In the genomic region with DNA sequence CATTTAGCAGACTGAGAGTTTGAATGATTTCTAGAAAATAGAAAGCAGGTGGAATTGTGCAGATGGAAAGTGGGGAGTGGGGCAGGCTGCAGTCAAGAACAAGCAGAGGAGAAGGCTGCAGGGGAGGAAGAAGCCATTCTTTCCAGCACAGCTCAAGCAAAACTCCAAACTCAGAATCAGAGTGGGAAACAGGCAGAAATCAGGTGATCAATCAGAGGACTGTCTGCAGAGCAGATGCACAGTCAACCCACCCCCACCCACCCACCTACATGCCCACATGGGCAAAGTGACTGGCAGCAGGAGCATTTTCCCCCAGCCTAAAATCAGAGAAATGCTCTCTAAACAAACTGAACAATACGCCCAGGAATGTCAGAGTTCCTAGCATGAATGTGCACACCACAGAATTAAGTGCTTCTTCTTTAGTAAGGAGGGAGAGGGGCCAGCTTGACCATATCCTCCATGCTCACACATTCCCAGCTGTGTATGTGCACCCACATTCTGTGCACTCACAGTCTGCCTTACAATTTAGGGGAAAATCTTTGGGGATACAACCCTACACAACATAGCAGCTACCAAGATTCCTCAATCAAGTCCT, we compare ENCODE assay signal across 18 cellular contexts.
DNase-seq lines count a peak whose midpoint lies in the region; ATAC-seq and TF ChIP-seq lines count a peak whose summit lies in the region.
"Had no signal": no experiment of that assay in that cellular context is flagged by ENCODE, and none has a peak within 500 bp of the region (broad histone marks: within the 10 kb centered on the region; RNA-seq: fewer than 3 reads in every experiment).

No MANE protein-coding gene starts in this region.

- in situ Hi-C loops in IMR-90 (cut with MboI; ENCODE audit: low sequenced_read_pairs) = no loop called here

- no peak overlapping the region for H3K4ac ChIP-seq in IMR-90 (ENCODE audit: low read depth, low read length)
- H3K4ac ChIP-seq in neuronal stem cell (ENCODE audit: low read length) = no peak overlapping the region

- no peak overlapping the region for H3K56ac ChIP-seq in IMR-90 (ENCODE audit: extremely low read depth, insufficient read depth, low read length)

- H2BK20ac ChIP-seq in IMR-90 (ENCODE audit: low read depth, low read length) = no peak overlapping the region

- intact Hi-C loops in IMR-90 (cut with micrococcal nuclease) = no loop called here
- intact Hi-C loops in left ventricle myocardium inferior (cut with micrococcal nuclease) = no loop called here

- no TSS peak for BruUV-seq in IMR-90 (replicated peaks; lab: Mats Ljungman, UMichigan)

- H4K20me1 ChIP-seq in IMR-90 (ENCODE audit: insufficient read depth, low read length) = no peaks in the 10 kb centered on the region
- H4K20me1 ChIP-seq: BLaER1 treated with 17β-estradiol and CSF1 and Interleukin-3, amounts not matched to agents 10 nM and 100 nM had no signal

- no peak overlapping the region for H2AK5ac ChIP-seq in IMR-90 (ENCODE audit: low read depth, low read length)
- H2AK5ac ChIP-seq in neuronal stem cell (ENCODE audit: low read depth, low read length) = no peak overlapping the region

- no peak overlapping the region for H3K27ac ChIP-seq in IMR-90 (ENCODE audit: insufficient read depth, low read length)
- H3K27ac ChIP-seq in neuronal stem cell (replicated peaks; ENCODE audit: low read length) = no peak overlapping the region
- H3K27ac ChIP-seq in left ventricle myocardium inferior (replicated peaks) = no peak overlapping the region
- H3K27ac ChIP-seq: 22Rv1; A549; BLaER1 treated with 17β-estradiol and CSF1 and Interleukin-3, amounts not matched to agents 10 nM and 100 nM; HL-60 had no signal

- H3K9me3 Mint-ChIP-seq in nephron progenitor cell = peaks cover 6% of the 10 kb centered on the region
- H3K9me3 Mint-ChIP-seq: CD8-positive, alpha-beta T cell had no signal

- no peak overlapping the region for H2BK5ac ChIP-seq in IMR-90 (ENCODE audit: low read depth, low read length, poor library complexity, severe bottlenecking)
- no peak overlapping the region for H2BK5ac ChIP-seq in neuronal stem cell (ENCODE audit: low read length)

- CTCF ChIA-PET in IMR-90 (lab: Yijun Ruan, JAX) = no interaction called here

- H3K36me3 ChIP-seq in IMR-90 (ENCODE audit: control insufficient read depth, insufficient read depth, low read length) (no peaks in the 10 kb centered on the region), neuronal stem cell (replicated peaks in 1 of 2; ENCODE audit: control insufficient read depth in 2 of 2, insufficient read depth in 2 of 2, low read length in 2 of 2) (no peaks in the 10 kb centered on the region), left ventricle myocardium inferior (no peaks in the 10 kb centered on the region)
- H3K36me3 ChIP-seq: BLaER1 treated with 17β-estradiol and CSF1 and Interleukin-3, amounts not matched to agents 10 nM and 100 nM had no signal

- dilution Hi-C loops in IMR-90 (cut with HindIII; ENCODE audit: low sequenced_read_pairs, unreplicated experiment) = no loop called here

- H3K9me1 ChIP-seq in IMR-90 (ENCODE audit: insufficient read depth, low read length) = no peaks in the 10 kb centered on the region

- POLR2A ChIA-PET in IMR-90 (lab: Charles Lee; ENCODE audit: unreplicated experiment) = no interaction called here

- H4K91ac ChIP-seq in IMR-90 (ENCODE audit: insufficient read depth, low read depth, low read length) = no peak overlapping the region
- H4K91ac ChIP-seq in neuronal stem cell (ENCODE audit: low read depth, low read length, poor library complexity) = no peak overlapping the region

- H3K14ac ChIP-seq in IMR-90 (replicated peaks; ENCODE audit: low read depth, low read length) = no peak overlapping the region
- H3K14ac ChIP-seq in neuronal stem cell (ENCODE audit: low read length) = no peak overlapping the region

- H4K8ac ChIP-seq in IMR-90 (ENCODE audit: low read depth in 2 of 2, low read length in 2 of 2) (no peak overlapping the region), neuronal stem cell (ENCODE audit: low read depth, low read length) (no peak overlapping the region)

- no peak overlapping the region for H2AFZ ChIP-seq in IMR-90 (replicated peaks; ENCODE audit: low read length, poor library complexity)
- H2AFZ ChIP-seq in neuronal stem cell (ENCODE audit: low read length) = peak overlapping the region; percentile 17

- no peaks in the 10 kb centered on the region; the same call in 1 of the 2 replicates for H3K27me3 ChIP-seq in IMR-90 (ENCODE audit: control insufficient read depth, insufficient read depth, low read length)
- no peaks in the 10 kb centered on the region for H3K27me3 ChIP-seq in neuronal stem cell (ENCODE audit: control insufficient read depth in 3 of 3, insufficient read depth in 3 of 3, low read depth in 1 of 3, low read length in 3 of 3)
- H3K27me3 ChIP-seq in left ventricle myocardium inferior (ENCODE audit: low read depth) = no peaks in the 10 kb centered on the region
- H3K27me3 ChIP-seq: BLaER1 treated with 17β-estradiol and CSF1 and Interleukin-3, amounts not matched to agents 10 nM and 100 nM had no signal

- no peak overlapping the region for H3K18ac ChIP-seq in IMR-90 (ENCODE audit: low read depth, low read length)
- no peak overlapping the region for H3K18ac ChIP-seq in neuronal stem cell (ENCODE audit: low read length)

- DNase-seq in AG10803 (ENCODE audit: low read depth) (peak; percentile 5), IMR-90 (peak; percentile 8), astrocyte of the hippocampus (ENCODE audit: low read depth, low spot score) (peak; percentile 61), neuronal stem cell (ENCODE audit: low spot score) (no peak), nephron progenitor cell (no peak), left ventricle myocardium inferior (no peak), NCI-H2029 treated with DMSO at 0.1 percent for 48 hours (lab: John Stamatoyannopoulos, UW) (no peak), NK-92 (lab: John Stamatoyannopoulos, UW; ENCODE audit: unreplicated experiment) (no peak)
- DNase-seq: Calu3; CD8-positive, alpha-beta T cell; DMS79 treated with DMSO at 0.1 percent for 48 hours; GF-D8 had no signal

- TF ChIP-seq CTCF in AG10803 (conservative IDR thresholded peaks at IDR 0.05; ENCODE audit: low read length) = no peak
- no peak for TF ChIP-seq CTCF in IMR-90 (conservative IDR thresholded peaks at IDR 0.05; ENCODE audit: low read depth, low read length)
- TF ChIP-seq CTCF in nephron progenitor cell (IDR thresholded peaks at IDR 0.05) = no peak
- no peak for TF ChIP-seq CTCF in left ventricle myocardium inferior (IDR thresholded peaks at IDR 0.05; ENCODE audit: borderline replicate concordance)

- TF ChIP-seq POLR2A in IMR-90 (IDR thresholded peaks at IDR 0.05; ENCODE audit: low read depth, low read length) = no peak

- no peak overlapping the region for H3K27ac Mint-ChIP-seq in nephron progenitor cell
- H3K27ac Mint-ChIP-seq: B cell; CD8-positive, alpha-beta T cell had no signal

- H3K4me3 ChIP-seq in AG10803 (ENCODE audit: low read length) (no peak overlapping the region), IMR-90 (ENCODE audit: insufficient read depth, low read depth, low read length) (no peak overlapping the region), neuronal stem cell (ENCODE audit: low read length in 2 of 2) (no peak overlapping the region), left ventricle myocardium inferior (no peak overlapping the region)
- H3K4me3 ChIP-seq: A549; BLaER1 treated with 17β-estradiol and CSF1 and Interleukin-3, amounts not matched to agents 10 nM and 100 nM; K562 had no signal

- no peak overlapping the region for H2AK9ac ChIP-seq in IMR-90 (replicated peaks; ENCODE audit: low read depth, low read length, poor library complexity)

- H3K9me3 ChIP-seq in IMR-90 (ENCODE audit: control insufficient read depth, insufficient read depth, low read length) = no peaks in the 10 kb centered on the region
- peaks cover 0 to 3% of the 10 kb centered on the region in 2 donors for H3K9me3 ChIP-seq in neuronal stem cell (replicated peaks in 1 of 2; ENCODE audit: control insufficient read depth in 2 of 2, insufficient read depth in 1 of 2, low read depth in 1 of 2, low read length in 2 of 2)
- H3K9me3 ChIP-seq in left ventricle myocardium inferior (replicated peaks) = no peaks in the 10 kb centered on the region
- H3K9me3 ChIP-seq: A549 had no signal

- peaks cover 5% of the 10 kb centered on the region for H3K4me1 Mint-ChIP-seq in nephron progenitor cell
- H3K4me1 Mint-ChIP-seq: B cell had no signal

- H3K23ac ChIP-seq in IMR-90 (ENCODE audit: low read depth, low read length) = no peak overlapping the region
- H3K23ac ChIP-seq in neuronal stem cell (ENCODE audit: low read depth, low read length, poor library complexity) = no peak overlapping the region

- H3K4me1 ChIP-seq in IMR-90 (ENCODE audit: control insufficient read depth, insufficient read depth, low read length) = no peaks in the 10 kb centered on the region
- H3K4me1 ChIP-seq in neuronal stem cell (ENCODE audit: control insufficient read depth in 2 of 2, insufficient read depth in 1 of 2, low read depth in 1 of 2, low read length in 2 of 2) = peaks cover 4 to 5% of the 10 kb centered on the region in 2 donors
- no peaks in the 10 kb centered on the region for H3K4me1 ChIP-seq in left ventricle myocardium inferior
- H3K4me1 ChIP-seq: A549; BLaER1 treated with 17β-estradiol and CSF1 and Interleukin-3, amounts not matched to agents 10 nM and 100 nM had no signal

- no peaks in the 10 kb centered on the region for H3K27me3 Mint-ChIP-seq in nephron progenitor cell (ENCODE audit: low read depth, poor library complexity)
- H3K27me3 Mint-ChIP-seq: B cell had no signal

- H4K5ac ChIP-seq in IMR-90 (ENCODE audit: low read depth, low read length) = no peak overlapping the region

- H3K79me1 ChIP-seq in IMR-90 (ENCODE audit: low read depth in 1 of 2, low read length in 2 of 2) (no peaks in the 10 kb centered on the region), neuronal stem cell (ENCODE audit: low read depth, low read length) (no peaks in the 10 kb centered on the region)

- H3K36me3 Mint-ChIP-seq in nephron progenitor cell (ENCODE audit: low read depth) = no peaks in the 10 kb centered on the region
- H3K36me3 Mint-ChIP-seq: CD8-positive, alpha-beta T cell had no signal

- H2BK12ac ChIP-seq in neuronal stem cell (ENCODE audit: low read length) = no peak overlapping the region

- ATAC-seq in IMR-90 (ENCODE audit: low read depth) = peak; percentile 67
- ATAC-seq: A549; CD8-positive, alpha-beta T cell; K562 had no signal

- H2BK15ac ChIP-seq in IMR-90 (ENCODE audit: low read depth, low read length) (no peak overlapping the region), neuronal stem cell (ENCODE audit: low read length) (no peak overlapping the region)

- no peak overlapping the region for H3K4me2 ChIP-seq in IMR-90 (ENCODE audit: low read depth, low read length)
- H3K4me2 ChIP-seq in neuronal stem cell (ENCODE audit: insufficient read depth, low read length, poor library complexity, severe bottlenecking) = no peak overlapping the region
- H3K4me2 ChIP-seq: A549; BLaER1 treated with 17β-estradiol and CSF1 and Interleukin-3, amounts not matched to agents 10 nM and 100 nM had no signal

- H2BK120ac ChIP-seq in IMR-90 (ENCODE audit: low read depth, low read length) = no peak overlapping the region
- H2BK120ac ChIP-seq in neuronal stem cell (ENCODE audit: low read depth, low read length) = no peak overlapping the region

- whole genome bisulfite sequencing in IMR-90 (ENCODE audit: extremely low coverage in 2 of 2, insufficient read length in 1 of 2), 2 experiments = no CpG with 5 or more reads among the region's 1 CpG
- no CpG with 5 or more reads among the region's 1 CpG for WGBS in neuronal stem cell (ENCODE audit: extremely low coverage in 2 of 2, insufficient read length in 2 of 2, insufficient replicate concordance in 1 of 2), 2 donors

- no peak overlapping the region for H3K4me3 Mint-ChIP-seq in nephron progenitor cell
- H3K4me3 Mint-ChIP-seq: B cell; CD8-positive, alpha-beta T cell had no signal

- TF ChIP-seq RAD21 in IMR-90 (IDR thresholded peaks at IDR 0.05; ENCODE audit: low read length) = no peak

- H3K9ac ChIP-seq in IMR-90 (ENCODE audit: low read depth, low read length) (no peak overlapping the region), neuronal stem cell (ENCODE audit: low read depth, low read length, poor library complexity) (no peak overlapping the region)
- H3K9ac ChIP-seq: BLaER1 treated with 17β-estradiol and CSF1 and Interleukin-3, amounts not matched to agents 10 nM and 100 nM had no signal

Comparison
In these comparisons a context has a peak if more than half of its experiments do, and no peak if none do; other contexts are left out.
1. DNase-seq: peak in AG10803 (single experiment), IMR-90 (single experiment) and astrocyte of the hippocampus (single experiment); none in neuronal stem cell (single experiment), nephron progenitor cell (single experiment), left ventricle myocardium inferior (single experiment), NCI-H2029 treated with DMSO at 0.1 percent for 48 hours (single experiment) and NK-92 (single experiment).